Comparison of ENCODE assay signal across 1 cellular context in the genomic region with DNA sequence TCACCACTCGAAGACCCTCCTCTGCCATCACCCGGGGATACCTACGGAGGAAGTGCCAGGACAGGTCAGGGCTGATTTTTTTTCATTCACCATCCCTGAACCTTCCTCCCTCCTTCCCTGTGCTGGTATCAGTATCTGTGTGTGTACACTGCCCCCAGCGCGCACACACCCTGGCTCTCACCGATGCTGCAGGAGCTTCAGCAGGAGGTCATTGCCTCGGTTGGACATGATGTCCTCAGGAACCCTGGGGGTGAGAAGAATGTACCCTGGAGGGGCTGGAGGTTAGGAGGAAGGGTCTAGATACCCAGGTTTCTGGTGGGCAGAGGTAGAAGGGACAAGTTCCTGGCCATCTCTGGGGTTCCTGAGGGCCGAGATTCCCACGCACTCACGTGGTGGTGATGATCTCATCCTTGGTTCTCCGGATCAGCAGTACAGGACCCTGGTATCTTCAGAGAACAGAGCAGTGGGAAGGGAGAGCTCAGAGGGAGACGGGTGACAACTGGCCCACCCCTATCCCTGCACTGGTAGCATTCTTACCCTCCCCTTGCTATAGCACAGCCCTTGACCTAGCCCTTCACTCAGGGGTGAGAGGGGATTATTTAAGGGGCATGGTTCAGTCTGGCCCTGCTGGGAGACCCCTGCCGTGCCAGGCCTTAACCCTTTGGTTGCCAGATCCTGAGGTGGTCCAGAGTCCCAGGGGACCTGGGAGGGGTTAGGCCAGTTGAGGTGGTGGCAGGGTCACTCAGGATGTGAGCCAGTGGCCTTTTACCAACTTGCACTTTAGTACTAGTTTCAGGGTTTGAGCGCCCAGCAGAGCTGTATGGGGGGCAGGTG.
TF ChIP-seq lines count a peak whose summit lies in the region.

No MANE protein-coding gene starts in this region.

TF ChIP-seq in K562, 482 proteins besides CTCF, POLR2A, EP300 and RAD21 (continued from another document and continues in another):
- TF ChIP-seq, protein P1, sequence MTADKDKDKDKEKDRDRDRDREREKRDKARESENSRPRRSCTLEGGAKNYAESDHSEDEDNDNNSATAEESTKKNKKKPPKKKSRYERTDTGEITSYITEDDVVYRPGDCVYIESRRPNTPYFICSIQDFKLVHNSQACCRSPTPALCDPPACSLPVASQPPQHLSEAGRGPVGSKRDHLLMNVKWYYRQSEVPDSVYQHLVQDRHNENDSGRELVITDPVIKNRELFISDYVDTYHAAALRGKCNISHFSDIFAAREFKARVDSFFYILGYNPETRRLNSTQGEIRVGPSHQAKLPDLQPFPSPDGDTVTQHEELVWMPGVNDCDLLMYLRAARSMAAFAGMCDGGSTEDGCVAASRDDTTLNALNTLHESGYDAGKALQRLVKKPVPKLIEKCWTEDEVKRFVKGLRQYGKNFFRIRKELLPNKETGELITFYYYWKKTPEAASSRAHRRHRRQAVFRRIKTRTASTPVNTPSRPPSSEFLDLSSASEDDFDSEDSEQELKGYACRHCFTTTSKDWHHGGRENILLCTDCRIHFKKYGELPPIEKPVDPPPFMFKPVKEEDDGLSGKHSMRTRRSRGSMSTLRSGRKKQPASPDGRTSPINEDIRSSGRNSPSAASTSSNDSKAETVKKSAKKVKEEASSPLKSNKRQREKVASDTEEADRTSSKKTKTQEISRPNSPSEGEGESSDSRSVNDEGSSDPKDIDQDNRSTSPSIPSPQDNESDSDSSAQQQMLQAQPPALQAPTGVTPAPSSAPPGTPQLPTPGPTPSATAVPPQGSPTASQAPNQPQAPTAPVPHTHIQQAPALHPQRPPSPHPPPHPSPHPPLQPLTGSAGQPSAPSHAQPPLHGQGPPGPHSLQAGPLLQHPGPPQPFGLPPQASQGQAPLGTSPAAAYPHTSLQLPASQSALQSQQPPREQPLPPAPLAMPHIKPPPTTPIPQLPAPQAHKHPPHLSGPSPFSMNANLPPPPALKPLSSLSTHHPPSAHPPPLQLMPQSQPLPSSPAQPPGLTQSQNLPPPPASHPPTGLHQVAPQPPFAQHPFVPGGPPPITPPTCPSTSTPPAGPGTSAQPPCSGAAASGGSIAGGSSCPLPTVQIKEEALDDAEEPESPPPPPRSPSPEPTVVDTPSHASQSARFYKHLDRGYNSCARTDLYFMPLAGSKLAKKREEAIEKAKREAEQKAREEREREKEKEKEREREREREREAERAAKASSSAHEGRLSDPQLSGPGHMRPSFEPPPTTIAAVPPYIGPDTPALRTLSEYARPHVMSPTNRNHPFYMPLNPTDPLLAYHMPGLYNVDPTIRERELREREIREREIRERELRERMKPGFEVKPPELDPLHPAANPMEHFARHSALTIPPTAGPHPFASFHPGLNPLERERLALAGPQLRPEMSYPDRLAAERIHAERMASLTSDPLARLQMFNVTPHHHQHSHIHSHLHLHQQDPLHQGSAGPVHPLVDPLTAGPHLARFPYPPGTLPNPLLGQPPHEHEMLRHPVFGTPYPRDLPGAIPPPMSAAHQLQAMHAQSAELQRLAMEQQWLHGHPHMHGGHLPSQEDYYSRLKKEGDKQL (CRISPR knock-in tag; IDR thresholded peaks at IDR 0.05; ENCODE audit: borderline replicate concordance): no peak
- TF ChIP-seq BRF1 (IDR thresholded peaks at IDR 0.05; ENCODE audit: borderline replicate concordance, extremely low read depth, insufficient read length) (no peak), ETV6 (IDR thresholded peaks at IDR 0.05; ENCODE audit: borderline replicate concordance in 1 of 2, low read depth in 2 of 2, low read length in 1 of 2) (no peak), ETV6 (CRISPR knock-in tag; IDR thresholded peaks at IDR 0.05; ENCODE audit: borderline replicate concordance) (no peak), CREM (IDR thresholded peaks at IDR 0.05; ENCODE audit: low read depth) (no peak), CBX5 (IDR thresholded peaks at IDR 0.05; ENCODE audit: borderline replicate concordance, low read depth) (no peak), ERF (CRISPR knock-in tag; IDR thresholded peaks at IDR 0.05) (0 out of 2 replicates have a peak, but pooled peaks have one; percentile 9), ZNF239 (CRISPR knock-in tag; IDR thresholded peaks at IDR 0.05) (no peak), RFX5 (IDR thresholded peaks at IDR 0.05; ENCODE audit: low read depth, low read length) (no peak), JUN (IDR thresholded peaks at IDR 0.05; ENCODE audit: borderline replicate concordance, low read depth, low read length) (no peak), JUN (CRISPR knock-in tag; IDR thresholded peaks at IDR 0.05; ENCODE audit: borderline replicate concordance) (no peak), ZSCAN29 (IDR thresholded peaks at IDR 0.05) (no peak), ZNF583 (CRISPR knock-in tag; IDR thresholded peaks at IDR 0.05) (no peak), GMEB1 (CRISPR knock-in tag; IDR thresholded peaks at IDR 0.05) (no peak), ZNF324 (CRISPR knock-in tag; IDR thresholded peaks at IDR 0.05) (no peak), STAG1 (CRISPR knock-in tag; IDR thresholded peaks at IDR 0.05; ENCODE audit: borderline replicate concordance) (0 out of 2 replicates have a peak, but pooled peaks have one; percentile 6), THRAP3 (IDR thresholded peaks at IDR 0.05; ENCODE audit: borderline replicate concordance) (no peak), MCM2 (IDR thresholded peaks at IDR 0.05; ENCODE audit: low read depth) (no peak), MAFG (tag; conservative IDR thresholded peaks at IDR 0.05) (no peak), XRCC5 (IDR thresholded peaks at IDR 0.05; ENCODE audit: low read depth, low read length) (0 out of 2 replicates have a peak, but pooled peaks have one; percentile 22), ZNF280A (IDR thresholded peaks at IDR 0.05; ENCODE audit: low read depth, partially characterized antibody) (no peak), ZNF224 (CRISPR knock-in tag; IDR thresholded peaks at IDR 0.05) (no peak), CEBPG (CRISPR knock-in tag; IDR thresholded peaks at IDR 0.05) (peak; percentile 24; the same call in 1 of the 2 replicates), CEBPG (tag; conservative IDR thresholded peaks at IDR 0.05 in 1 of 2, IDR thresholded peaks at IDR 0.05 in 1 of 2) (no peak), SAP30 (IDR thresholded peaks at IDR 0.05; ENCODE audit: borderline replicate concordance, insufficient read depth, low read depth, low read length, poor library complexity, severe bottlenecking) (no peak), POU5F1 (IDR thresholded peaks at IDR 0.05; ENCODE audit: borderline replicate concordance, low read depth, low read length, partially characterized antibody) (no peak), PRMT5 (CRISPR knock-in tag; IDR thresholded peaks at IDR 0.05) (peak; percentile 29; the same call in 1 of the 2 replicates), PHTF2 (CRISPR knock-in tag; IDR thresholded peaks at IDR 0.05) (no peak), ZNF431 (CRISPR knock-in tag; IDR thresholded peaks at IDR 0.05) (no peak), CHD1 (IDR thresholded peaks at IDR 0.05; ENCODE audit: low read length) (no peak), HDAC3 (IDR thresholded peaks at IDR 0.05; ENCODE audit: borderline replicate concordance, partially characterized antibody) (no peak), ZBTB8A (IDR thresholded peaks at IDR 0.05; ENCODE audit: partially characterized antibody) (no peak), STAT5A (IDR thresholded peaks at IDR 0.05; ENCODE audit: borderline replicate concordance, low read length) (no peak), ZC3H11A (IDR thresholded peaks at IDR 0.05; ENCODE audit: low read depth, low read length) (no peak), ATF3 (IDR thresholded peaks at IDR 0.05) (peak; percentile 73), ATF3 (CRISPR knock-in tag; conservative IDR thresholded peaks at IDR 0.05) (no peak), FOS (IDR thresholded peaks at IDR 0.05; ENCODE audit: extremely low read depth, insufficient read length) (no peak), PHB2 (IDR thresholded peaks at IDR 0.05; ENCODE audit: low read depth) (no peak), ZNF316 (IDR thresholded peaks at IDR 0.05) (no peak), HEY1 (CRISPR knock-in tag; IDR thresholded peaks at IDR 0.05; ENCODE audit: borderline replicate concordance) (no peak), ZNF354B (CRISPR knock-in tag; IDR thresholded peaks at IDR 0.05) (no peak)
- TF ChIP-seq, protein P2, sequence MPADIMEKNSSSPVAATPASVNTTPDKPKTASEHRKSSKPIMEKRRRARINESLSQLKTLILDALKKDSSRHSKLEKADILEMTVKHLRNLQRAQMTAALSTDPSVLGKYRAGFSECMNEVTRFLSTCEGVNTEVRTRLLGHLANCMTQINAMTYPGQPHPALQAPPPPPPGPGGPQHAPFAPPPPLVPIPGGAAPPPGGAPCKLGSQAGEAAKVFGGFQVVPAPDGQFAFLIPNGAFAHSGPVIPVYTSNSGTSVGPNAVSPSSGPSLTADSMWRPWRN (IDR thresholded peaks at IDR 0.05; ENCODE audit: low read depth): no peak
- TF ChIP-seq, protein P3, sequence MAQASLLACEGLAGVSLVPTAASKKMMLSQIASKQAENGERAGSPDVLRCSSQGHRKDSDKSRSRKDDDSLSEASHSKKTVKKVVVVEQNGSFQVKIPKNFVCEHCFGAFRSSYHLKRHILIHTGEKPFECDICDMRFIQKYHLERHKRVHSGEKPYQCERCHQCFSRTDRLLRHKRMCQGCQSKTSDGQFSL (CRISPR knock-in tag; IDR thresholded peaks at IDR 0.05): 0 out of 2 replicates have a peak, but pooled peaks have one; percentile 20
- TF ChIP-seq, protein P3 (tag; IDR thresholded peaks at IDR 0.05): no peak
- TF ChIP-seq, protein P4, sequence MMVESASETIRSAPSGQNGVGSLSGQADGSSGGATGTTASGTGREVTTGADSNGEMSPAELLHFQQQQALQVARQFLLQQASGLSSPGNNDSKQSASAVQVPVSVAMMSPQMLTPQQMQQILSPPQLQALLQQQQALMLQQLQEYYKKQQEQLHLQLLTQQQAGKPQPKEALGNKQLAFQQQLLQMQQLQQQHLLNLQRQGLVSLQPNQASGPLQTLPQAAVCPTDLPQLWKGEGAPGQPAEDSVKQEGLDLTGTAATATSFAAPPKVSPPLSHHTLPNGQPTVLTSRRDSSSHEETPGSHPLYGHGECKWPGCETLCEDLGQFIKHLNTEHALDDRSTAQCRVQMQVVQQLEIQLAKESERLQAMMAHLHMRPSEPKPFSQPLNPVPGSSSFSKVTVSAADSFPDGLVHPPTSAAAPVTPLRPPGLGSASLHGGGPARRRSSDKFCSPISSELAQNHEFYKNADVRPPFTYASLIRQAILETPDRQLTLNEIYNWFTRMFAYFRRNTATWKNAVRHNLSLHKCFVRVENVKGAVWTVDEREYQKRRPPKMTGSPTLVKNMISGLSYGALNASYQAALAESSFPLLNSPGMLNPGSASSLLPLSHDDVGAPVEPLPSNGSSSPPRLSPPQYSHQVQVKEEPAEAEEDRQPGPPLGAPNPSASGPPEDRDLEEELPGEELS (CRISPR knock-in tag; IDR thresholded peaks at IDR 0.05; ENCODE audit: borderline replicate concordance): 0 out of 2 replicates have a peak, but pooled peaks have one; percentile 70
- TF ChIP-seq, protein P5, sequence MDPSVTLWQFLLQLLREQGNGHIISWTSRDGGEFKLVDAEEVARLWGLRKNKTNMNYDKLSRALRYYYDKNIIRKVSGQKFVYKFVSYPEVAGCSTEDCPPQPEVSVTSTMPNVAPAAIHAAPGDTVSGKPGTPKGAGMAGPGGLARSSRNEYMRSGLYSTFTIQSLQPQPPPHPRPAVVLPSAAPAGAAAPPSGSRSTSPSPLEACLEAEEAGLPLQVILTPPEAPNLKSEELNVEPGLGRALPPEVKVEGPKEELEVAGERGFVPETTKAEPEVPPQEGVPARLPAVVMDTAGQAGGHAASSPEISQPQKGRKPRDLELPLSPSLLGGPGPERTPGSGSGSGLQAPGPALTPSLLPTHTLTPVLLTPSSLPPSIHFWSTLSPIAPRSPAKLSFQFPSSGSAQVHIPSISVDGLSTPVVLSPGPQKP (CRISPR knock-in tag; IDR thresholded peaks at IDR 0.05): no peak
